Comparison of ENCODE assay signal across 27 cellular contexts in genomic region chr4:147138171-147138570, GRCh38.
DNase-seq lines count a peak whose midpoint lies in the region; ATAC-seq and TF ChIP-seq lines count a peak whose summit lies in the region.
"Had no signal": no experiment of that assay in that cellular context is flagged by ENCODE, and none has a peak within 500 bp of the region (broad histone marks: within the 10 kb centered on the region; RNA-seq: fewer than 3 reads in every experiment).

No MANE protein-coding gene starts in this region.

- peaks cover 58% of the 10 kb centered on the region for H3K4me1 Mint-ChIP-seq in osteocyte (ENCODE audit: unreplicated experiment)
- H3K4me1 Mint-ChIP-seq: activated CD4-positive, alpha-beta T cell treated with anti-CD3 and anti-CD28 coated beads, Interleukin-2, amount 10 ng/mL, durations not matched to agents 7 days and 5 days; CD14-positive monocyte; nephron progenitor cell had no signal

- ATAC-seq in activated naive CD4-positive, alpha-beta T cell treated with anti-CD3 and anti-CD28 coated beads, Interleukin-2, amount 50 U/mL, for 72 hours, result no peak
- no peak for ATAC-seq in SK-N-SH treated with all-trans-retinoic acid at 6 μM for 48 hours
- ATAC-seq: GM23338, right cardiac atrium had no signal

- TF ChIP-seq CTCF in WERI-Rb-1 (IDR thresholded peaks at IDR 0.05; ENCODE audit: low read depth, low read length) (no peak), fibroblast of pulmonary artery (IDR thresholded peaks at IDR 0.05; ENCODE audit: low read length, missing control alignments) (no peak), osteocyte (IDR thresholded peaks at IDR 0.05) (no peak)

- H3K27me3 Mint-ChIP-seq in osteocyte (ENCODE audit: unreplicated experiment), result no peaks in the 10 kb centered on the region

- H3K4me3 ChIP-seq in WERI-Rb-1 (ENCODE audit: low read depth, low read length) (no peak overlapping the region), fibroblast of pulmonary artery (replicated peaks; ENCODE audit: low read depth, low read length) (no peak overlapping the region)
- H3K4me3 ChIP-seq: cardiac muscle cell, GM23338, upper lobe of left lung had no signal

- no peaks in the 10 kb centered on the region for H3K27me3 ChIP-seq in WERI-Rb-1 (ENCODE audit: insufficient read depth, low read depth, severe bottlenecking)
- H3K27me3 ChIP-seq: cardiac muscle cell, upper lobe of left lung had no signal

- no peak overlapping the region for H3K27ac ChIP-seq in WERI-Rb-1
- H3K27ac ChIP-seq: cardiac muscle cell, parathyroid adenoma had no signal

- no peaks in the 10 kb centered on the region for H3K36me3 Mint-ChIP-seq in osteocyte (ENCODE audit: unreplicated experiment)
- H3K36me3 Mint-ChIP-seq in activated naive CD4-positive, alpha-beta T cell treated with anti-CD3 and anti-CD28 coated beads, Interleukin-2, amount 50 U/mL, for 72 hours, result no peaks in the 10 kb centered on the region
- H3K36me3 Mint-ChIP-seq: CD14-positive monocyte, WTC11 had no signal

- DNase-seq in EH (ENCODE audit: low read depth) (peak; percentile 70), WERI-Rb-1 (peak; percentile 44), fibroblast of pulmonary artery (ENCODE audit: low read depth) (peak; percentile 26), osteocyte (ENCODE audit: extremely low spot score, unreplicated experiment) (no peak), HPDE6-E6E7 (ENCODE audit: extremely low spot score) (no peak)
- DNase-seq in activated naive CD4-positive, alpha-beta T cell treated with anti-CD3 and anti-CD28 coated beads, Interleukin-2, amount 50 U/mL, for 72 hours (ENCODE audit: low spot score in 2 of 2), result no peak
- DNase-seq in activated T-cell treated with anti-CD3 and anti-CD28 coated beads, Interleukin-2, amount 50 U/mL, for 48 hours, result no peak
- DNase-seq: activated CD4-positive, alpha-beta T cell treated with anti-CD3 and anti-CD28 coated beads, Interleukin-2, amount 10 ng/mL, durations not matched to agents 7 days and 5 days; activated naive CD4-positive, alpha-beta T cell treated with Interleukin-2 at 50 U/mL for 16 hours; amniotic stem cell; islet precursor cell; NCI-H1048; NCI-H1694 treated with DMSO at 0.1 percent for 48 hours; NCI-H2227 treated with DMSO at 0.1 percent for 48 hours; NCI-H69; nephron progenitor cell; right cardiac atrium; stimulated activated CD4-positive, alpha-beta T cell treated with anti-CD3 and anti-CD28 coated beads, Interleukin-12 subunit alpha, Interleukin-12 subunit beta, amount 100 ng/mL, for 4 hours; stimulated activated CD4-positive, alpha-beta T cell treated with anti-CD3 and anti-CD28 coated beads, Interleukin-4, amount 100 ng/mL, for 1 hour; substantia nigra; upper lobe of left lung had no signal

- peak overlapping the region; percentile 93 for H3K27ac Mint-ChIP-seq in osteocyte (ENCODE audit: unreplicated experiment)
- H3K27ac Mint-ChIP-seq in activated naive CD4-positive, alpha-beta T cell treated with anti-CD3 and anti-CD28 coated beads, Interleukin-2, amount 50 U/mL, for 72 hours, result no peak overlapping the region
- H3K27ac Mint-ChIP-seq: activated CD4-positive, alpha-beta T cell treated with anti-CD3 and anti-CD28 coated beads, Interleukin-2, amount 10 ng/mL, durations not matched to agents 7 days and 5 days; CD14-positive monocyte; GM23338; nephron progenitor cell; WTC11 had no signal

- no peak overlapping the region for H3K4me3 Mint-ChIP-seq in osteocyte (ENCODE audit: unreplicated experiment)
- H3K4me3 Mint-ChIP-seq: activated CD4-positive, alpha-beta T cell treated with anti-CD3 and anti-CD28 coated beads, Interleukin-2, amount 10 ng/mL, durations not matched to agents 7 days and 5 days; CD14-positive monocyte; GM23338; nephron progenitor cell; WTC11 had no signal

- H3K9me3 ChIP-seq in WERI-Rb-1 (ENCODE audit: severe bottlenecking), result no peaks in the 10 kb centered on the region
- H3K9me3 ChIP-seq: upper lobe of left lung had no signal

- H3K36me3 ChIP-seq in WERI-Rb-1, result no peaks in the 10 kb centered on the region
- H3K36me3 ChIP-seq: cardiac muscle cell, upper lobe of left lung had no signal

- no peaks in the 10 kb centered on the region for H3K9me3 Mint-ChIP-seq in osteocyte (ENCODE audit: unreplicated experiment)
- no peaks in the 10 kb centered on the region for H3K9me3 Mint-ChIP-seq in activated naive CD4-positive, alpha-beta T cell treated with anti-CD3 and anti-CD28 coated beads, Interleukin-2, amount 50 U/mL, for 72 hours
- H3K9me3 Mint-ChIP-seq: activated CD4-positive, alpha-beta T cell treated with anti-CD3 and anti-CD28 coated beads, Interleukin-2, amount 10 ng/mL, durations not matched to agents 7 days and 5 days; GM23338; nephron progenitor cell had no signal

TF ChIP-seq in SK-N-SH treated with all-trans-retinoic acid at 6 μM for 48 hours, 23 proteins besides CTCF, POLR2A, EP300 and RAD21:
- TF ChIP-seq RARB (CRISPR knock-in tag; IDR thresholded peaks at IDR 0.05) (no peak), BACH2 (CRISPR knock-in tag; IDR thresholded peaks at IDR 0.05; ENCODE audit: borderline replicate concordance) (no peak), ISL1 (CRISPR knock-in tag; IDR thresholded peaks at IDR 0.05) (no peak), ZNF8 (CRISPR knock-in tag; IDR thresholded peaks at IDR 0.05) (no peak), CREB5 (CRISPR knock-in tag; IDR thresholded peaks at IDR 0.05; ENCODE audit: low read depth) (no peak)

Comparison
In these comparisons a context has a peak if more than half of its experiments do, and no peak if none do; other contexts are left out.
1. DNase-seq: peak in EH (single experiment), WERI-Rb-1 (single experiment) and fibroblast of pulmonary artery (single experiment); none in osteocyte (single experiment), activated naive CD4-positive, alpha-beta T cell treated with anti-CD3 and anti-CD28 coated beads, Interleukin-2, amount 50 U/mL, for 72 hours (0 of 2), HPDE6-E6E7 (single experiment) and activated T-cell treated with anti-CD3 and anti-CD28 coated beads, Interleukin-2, amount 50 U/mL, for 48 hours (0 of 2).